8 cellular contexts compared by ENCODE assay signal in genomic region chr4:20418865-20419451, GRCh38.
DNase-seq lines count a peak whose midpoint lies in the region; ATAC-seq, FAIRE-seq and TF ChIP-seq lines count a peak whose summit lies in the region.

No MANE protein-coding gene starts in this region.

- CTCF ChIA-PET in OCI-LY7 (lab: Charles Lee; ENCODE audit: unreplicated experiment) = no interaction called here

- TF ChIP-seq CTCF in OCI-LY7 (conservative IDR thresholded peaks at IDR 0.05; ENCODE audit: low read length) (peak; percentile 85), uterus (IDR thresholded peaks at IDR 0.05) (peak; percentile 47 to 70 (median 52))

- TF ChIP-seq POLR2A in uterus (IDR thresholded peaks at IDR 0.05) = no peak

- POLR2A ChIA-PET in OCI-LY7 (lab: Charles Lee) = interaction anchor here (0.5 kb wide), 1 partner anchor 434 kb away, joined by 3 read pairs; no protein-coding TSS in a partner anchor

- no peaks in the 10 kb centered on the region for H3K79me2 ChIP-seq in OCI-LY7 (ENCODE audit: insufficient read depth, low read depth, low read length)

- H3K9me2 ChIP-seq in OCI-LY7 (ENCODE audit: insufficient read depth, low read length) = no peaks in the 10 kb centered on the region

- intact Hi-C loops in OCI-LY7 (cut with micrococcal nuclease; ENCODE audit: unreplicated experiment) = loop anchor here (2.0 to 5.0 kb wide), 2 partner anchors 128 to 266 kb away; no protein-coding TSS in a partner anchor
- intact Hi-C loops in uterus (cut with DNase I; ENCODE audit: low total_unique reads) = no loop called here

- BruUV-seq in OCI-LY7 (replicated peaks; lab: Mats Ljungman, UMichigan) = no TSS peak

- no peaks in the 10 kb centered on the region for H3K9me3 ChIP-seq in OCI-LY7 (ENCODE audit: low read length)
- H3K9me3 ChIP-seq in uterus = no peaks in the 10 kb centered on the region

- peak; percentile 5 for FAIRE-seq in colon (lab: Jason Lieb, UNC)

- ATAC-seq in GM19372 (IDR thresholded peaks at IDR 0.05; ENCODE audit: low read depth, unreplicated experiment) (peak; percentile 97), HG03378 (IDR thresholded peaks at IDR 0.05; ENCODE audit: unreplicated experiment) (peak; percentile 99)

- H3K4me1 ChIP-seq in OCI-LY7 (ENCODE audit: insufficient read depth, low read length, poor library complexity, severe bottlenecking) = peaks cover 6% of the 10 kb centered on the region
- no peaks in the 10 kb centered on the region for H3K4me1 ChIP-seq in uterus

- no peaks in the 10 kb centered on the region for H3K27me3 ChIP-seq in uterus

- H4K20me1 ChIP-seq in OCI-LY7 (ENCODE audit: insufficient read depth, low read length) = no peaks in the 10 kb centered on the region

- H2AFZ ChIP-seq in OCI-LY7 (ENCODE audit: low read length) = peak overlapping the region; percentile 78

- H3K27ac ChIP-seq in OCI-LY7 (ENCODE audit: low read depth, low read length, poor library complexity, severe bottlenecking) = no peak overlapping the region
- H3K27ac ChIP-seq in uterus = peak overlapping the region; percentile 17 to 38

- H3K4me3 ChIP-seq in OCI-LY7 (ENCODE audit: low read depth, low read length, poor library complexity, severe bottlenecking) = peak overlapping the region; percentile 30
- peak overlapping the region; percentile 11 to 30 for H3K4me3 ChIP-seq in uterus

- DNase-seq in EH (ENCODE audit: low read depth) (peak; percentile 76), OCI-LY7 (ENCODE audit: low spot score) (peak; percentile 67), lung microvascular endothelial cell (ENCODE audit: low read depth in 2 of 2) (peak; percentile 52 to 79), uterus (no peak), COLO668 (lab: John Stamatoyannopoulos, UW; ENCODE audit: unreplicated experiment) (no peak)

- H3K36me3 ChIP-seq in OCI-LY7 (ENCODE audit: insufficient read depth, low read length) (no peaks in the 10 kb centered on the region), uterus (no peaks in the 10 kb centered on the region)

- peak overlapping the region; percentile 40 for H3K4me2 ChIP-seq in OCI-LY7 (ENCODE audit: low read length)

Comparison
In these comparisons a context has a peak if more than half of its experiments do, and no peak if none do; other contexts are left out.
1. DNase-seq: peak in EH (single experiment), OCI-LY7 (single experiment) and lung microvascular endothelial cell (2 of 2); none in uterus (0 of 2) and COLO668 (single experiment).